ENCODE assay signal across 24 cellular contexts in genomic region chr3:12975748-12976522, GRCh38.
"Had no signal": no experiment of that assay in that cellular context is flagged by ENCODE, and none has a peak within 500 bp of the region (broad histone marks: within the 10 kb centered on the region; RNA-seq: fewer than 3 reads in every experiment).

No MANE protein-coding gene starts in this region.

- H3K27me3 Mint-ChIP-seq: activated B cell treated with CpG ODN at 0.5 μM for 24 hours; activated CD8-positive, alpha-beta T cell treated with anti-CD3 and anti-CD28 coated beads for 36 hours; naive thymus-derived CD4-positive, alpha-beta T cell had no signal

- H3K9me3 ChIP-seq: colonic mucosa, gastroesophageal sphincter, pancreas, prostate gland, stomach, suprapubic skin, tibial artery, upper lobe of right lung had no signal

- H3K27ac ChIP-seq: colonic mucosa, gastroesophageal sphincter, hepatocyte, pancreas, prostate gland, stomach, suprapubic skin, tibial artery, upper lobe of right lung had no signal

- H3K4me3 ChIP-seq: colonic mucosa, gastroesophageal sphincter, hepatocyte, lung, pancreas, prostate gland, stomach, suprapubic skin, tibial artery, upper lobe of right lung had no signal

- H3K27me3 ChIP-seq: colonic mucosa, gastroesophageal sphincter, hepatocyte, pancreas, stomach, suprapubic skin, tibial artery, upper lobe of right lung had no signal

- H3K4me2 ChIP-seq: hepatocyte had no signal

- H3K9me3 Mint-ChIP-seq: activated B cell treated with CpG ODN at 0.5 μM for 24 hours; activated CD8-positive, alpha-beta T cell treated with anti-CD3 and anti-CD28 coated beads for 36 hours; activated naive CD4-positive, alpha-beta T cell treated with anti-CD3 and anti-CD28 coated beads, Interleukin-2, amount 50 U/mL, for 72 hours; activated T-cell treated with anti-CD3 and anti-CD28 coated beads, Interleukin-2, amount 50 U/mL, for 4 hours; activated T-helper 2 cell treated with anti-CD3 and anti-CD28 coated beads, Interferon-gamma antibody, Interleukin-2, Interleukin-4, amounts not matched to agents 10 μg/mL and 5 μg/mL and 100 μg/mL, durations not matched to agents 14 hours and 24 hours and 36 hours; T-helper 2 cell treated with Interferon-gamma antibody and Interleukin-4, amounts not matched to agents 5 μg/mL and 100 μg/mL, for 36 hours had no signal

- H3K36me3 Mint-ChIP-seq: activated naive CD4-positive, alpha-beta T cell treated with anti-CD3 and anti-CD28 coated beads, Interleukin-2, amount 50 U/mL, for 72 hours had no signal

- DNase-seq: activated B cell treated with CpG ODN at 0.5 μM for 24 hours; activated CD4-positive, alpha-beta T cell treated with anti-CD3 and anti-CD28 coated beads, Interleukin-2, amount 50 U/mL, for 1 hour; activated CD8-positive, alpha-beta T cell treated with anti-CD3 and anti-CD28 coated beads for 36 hours; activated T-cell treated with anti-CD3 and anti-CD28 coated beads, Interleukin-2, amount 50 U/mL, for 4 hours; cerebellar nuclear complex; colonic mucosa; effector CD8-positive, alpha-beta T cell; naive thymus-derived CD4-positive, alpha-beta T cell; nucleus accumbens; retina; stomach; tibial artery; upper lobe of right lung had no signal

- H2AFZ ChIP-seq: hepatocyte had no signal

- ATAC-seq: activated CD8-positive, alpha-beta T cell treated with anti-CD3 and anti-CD28 coated beads for 36 hours; activated naive CD4-positive, alpha-beta T cell treated with anti-CD3 and anti-CD28 coated beads, Interleukin-2, amount 50 U/mL, for 72 hours; activated T-cell treated with anti-CD3 and anti-CD28 coated beads, Interleukin-2, amount 50 U/mL, for 4 hours; gastroesophageal sphincter; pancreas; upper lobe of right lung had no signal

- H3K27ac Mint-ChIP-seq: activated CD8-positive, alpha-beta T cell treated with anti-CD3 and anti-CD28 coated beads for 36 hours; activated T-helper 2 cell treated with anti-CD3 and anti-CD28 coated beads, Interferon-gamma antibody, Interleukin-2, Interleukin-4, amounts not matched to agents 10 μg/mL and 5 μg/mL and 100 μg/mL, durations not matched to agents 14 hours and 24 hours and 36 hours; T-helper 2 cell treated with Interferon-gamma antibody and Interleukin-4, amounts not matched to agents 5 μg/mL and 100 μg/mL, for 36 hours had no signal

- H3K36me3 ChIP-seq: colonic mucosa, gastroesophageal sphincter, pancreas, prostate gland, suprapubic skin, tibial artery, upper lobe of right lung had no signal

- FAIRE-seq: bronchial epithelial cell, keratinocyte, pancreas had no signal

- H3K79me2 ChIP-seq: hepatocyte had no signal

- H3K4me3 Mint-ChIP-seq: activated B cell treated with CpG ODN at 0.5 μM for 24 hours; activated CD8-positive, alpha-beta T cell treated with anti-CD3 and anti-CD28 coated beads for 36 hours; activated T-cell treated with anti-CD3 and anti-CD28 coated beads, Interleukin-2, amount 50 U/mL, for 4 hours; naive thymus-derived CD4-positive, alpha-beta T cell; T-helper 2 cell treated with Interferon-gamma antibody and Interleukin-4, amounts not matched to agents 5 μg/mL and 100 μg/mL, for 36 hours had no signal

- H3K4me1 ChIP-seq: colonic mucosa, gastroesophageal sphincter, pancreas, prostate gland, suprapubic skin, tibial artery, upper lobe of right lung had no signal
